In genomic region chr4:174055344-174055743, GRCh38 we compare ENCODE assay signal across 30 cellular contexts.
A peak's percentile ranks its signal among the peaks of the same experiment; 100 is the strongest.
DNase-seq lines count a peak whose midpoint lies in the region; ATAC-seq and TF ChIP-seq lines count a peak whose summit lies in the region.
"Had no signal": no experiment of that assay in that cellular context is flagged by ENCODE, and none has a peak within 500 bp of the region (broad histone marks: within the 10 kb centered on the region; RNA-seq: fewer than 3 reads in every experiment).

No MANE protein-coding gene starts in this region.

- no peak for DNase-seq in SK-N-SH
- no peak for DNase-seq in MM.1S
- DNase-seq in activated CD4-positive, alpha-beta T cell treated with anti-CD3 and anti-CD28 coated beads for 4 hours: no peak
- no peak for DNase-seq in BE2C
- DNase-seq: 8988T; ACHN; AML-193; C1 segment of cervical spinal cord; Caco-2; Calu3; CD4-positive, alpha-beta memory T cell; CD4-positive, alpha-beta T cell; CD4-positive, CD25-positive, alpha-beta regulatory T cell; CD8-positive, alpha-beta memory T cell; CD8-positive, alpha-beta T cell; COR-L47; DMS 273 treated with DMSO at 0.1 percent for 48 hours; DMS153; DMS53; DMS79; DMS79 treated with DMSO at 0.1 percent for 48 hours; DND-41; EL had no signal

- H3K9ac ChIP-seq in SK-N-SH (no peak overlapping the region), MM.1S (ENCODE audit: low read length) (no peak overlapping the region)
- H3K9ac ChIP-seq: BLaER1; BLaER1 treated with 17β-estradiol and CSF1 and Interleukin-3, amounts not matched to agents 10 nM and 100 nM had no signal

- POLR2A ChIA-PET in SK-N-SH (lab: Yijun Ruan, JAX) (no interaction called here), HEK293 (lab: Yijun Ruan, JAX) (no interaction called here)

- 86% methylated on average over 4 of the region's 4 CpGs for WGBS in SK-N-SH (ENCODE audit: low lambda C conversion rate)

- H3K9me3 ChIP-seq in SK-N-SH (no peaks in the 10 kb centered on the region), HEK293 (ENCODE audit: control insufficient read depth, insufficient read depth, low read depth, low read length) (no peaks in the 10 kb centered on the region), MM.1S (replicated peaks; ENCODE audit: insufficient read depth, low read length) (no peaks in the 10 kb centered on the region), BE2C (peaks cover 6% of the 10 kb centered on the region)
- H3K9me3 ChIP-seq: A549, Caco-2 had no signal

- H3F3A ChIP-seq in SK-N-SH (replicated peaks; ENCODE audit: insufficient read depth) (no peaks in the 10 kb centered on the region), MM.1S (ENCODE audit: insufficient read depth, low read length) (no peaks in the 10 kb centered on the region)

- no peak for TF ChIP-seq RAD21 in SK-N-SH (IDR thresholded peaks at IDR 0.05; ENCODE audit: low read length)

- H3K4me2 ChIP-seq in SK-N-SH (no peak overlapping the region), MM.1S (ENCODE audit: low read depth, low read length) (no peak overlapping the region)
- H3K4me2 ChIP-seq: A549; BLaER1; BLaER1 treated with 17β-estradiol and CSF1 and Interleukin-3, amounts not matched to agents 10 nM and 100 nM had no signal

- TF ChIP-seq EP300 in SK-N-SH (IDR thresholded peaks at IDR 0.05; ENCODE audit: borderline replicate concordance in 1 of 2, low read depth in 1 of 2, low read length in 1 of 2): no peak

- H3K27me3 ChIP-seq in SK-N-SH (ENCODE audit: insufficient read depth) (no peaks in the 10 kb centered on the region), MM.1S (replicated peaks; ENCODE audit: insufficient read depth, low read length) (no peaks in the 10 kb centered on the region), BE2C (no peaks in the 10 kb centered on the region)
- H3K27me3 ChIP-seq: BLaER1; BLaER1 treated with 17β-estradiol and CSF1 and Interleukin-3, amounts not matched to agents 10 nM and 100 nM had no signal

- no peak for TF ChIP-seq CTCF in SK-N-SH (IDR thresholded peaks at IDR 0.05)
- no peak for TF ChIP-seq CTCF in HEK293 (tag by site-specific recombination; IDR thresholded peaks at IDR 0.05)
- TF ChIP-seq CTCF in MM.1S (IDR thresholded peaks at IDR 0.05; ENCODE audit: low read length): no peak
- no peak for TF ChIP-seq CTCF in BE2C (IDR thresholded peaks at IDR 0.05; ENCODE audit: low read depth, low read length)

- H4K20me1 ChIP-seq in SK-N-SH (ENCODE audit: insufficient read depth) (no peaks in the 10 kb centered on the region), MM.1S (ENCODE audit: insufficient read depth, low read length) (no peaks in the 10 kb centered on the region)
- H4K20me1 ChIP-seq: BLaER1; BLaER1 treated with 17β-estradiol and CSF1 and Interleukin-3, amounts not matched to agents 10 nM and 100 nM had no signal

- H3K4me3 ChIP-seq in SK-N-SH (ENCODE audit: low read depth in 2 of 2, low read length in 1 of 2): no peak overlapping the region
- no peak overlapping the region for H3K4me3 ChIP-seq in HEK293 (ENCODE audit: low read depth, low read length)
- no peak overlapping the region for H3K4me3 ChIP-seq in MM.1S (ENCODE audit: low read length)
- H3K4me3 ChIP-seq in BE2C (ENCODE audit: low read depth, low read length): no peak overlapping the region
- H3K4me3 ChIP-seq: A549, BLaER1 had no signal

- H3K9me2 ChIP-seq in SK-N-SH (no peaks in the 10 kb centered on the region), MM.1S (replicated peaks; ENCODE audit: insufficient read depth, low read length) (no peaks in the 10 kb centered on the region)

- H3K79me2 ChIP-seq in SK-N-SH (ENCODE audit: insufficient read depth): no peaks in the 10 kb centered on the region
- no peaks in the 10 kb centered on the region for H3K79me2 ChIP-seq in MM.1S (ENCODE audit: low read length)

- H3K36me3 ChIP-seq in SK-N-SH (replicated peaks in 1 of 2; ENCODE audit: control insufficient read depth in 1 of 2, insufficient read depth in 2 of 2, low read length in 1 of 2): no peaks in the 10 kb centered on the region
- no peaks in the 10 kb centered on the region for H3K36me3 ChIP-seq in HEK293 (ENCODE audit: control insufficient read depth in 2 of 2, insufficient read depth in 1 of 2, low read length in 2 of 2)
- no peaks in the 10 kb centered on the region for H3K36me3 ChIP-seq in MM.1S (replicated peaks; ENCODE audit: insufficient read depth, low read length)
- H3K36me3 ChIP-seq in BE2C: peaks cover 14% of the 10 kb centered on the region
- H3K36me3 ChIP-seq: BLaER1 had no signal

- H3K4me1 ChIP-seq in SK-N-SH (ENCODE audit: control insufficient read depth in 1 of 2, insufficient read depth in 2 of 2, low read depth in 1 of 2, low read length in 1 of 2) (no peaks in the 10 kb centered on the region), HEK293 (ENCODE audit: control insufficient read depth, insufficient read depth, low read length) (no peaks in the 10 kb centered on the region), MM.1S (ENCODE audit: low read length) (peaks cover 8% of the 10 kb centered on the region; the same call in 1 of the 2 replicates), BE2C (no peaks in the 10 kb centered on the region; the same call in 1 of the 2 replicates)
- H3K4me1 ChIP-seq: A549, Caco-2 had no signal

- ATAC-seq in SK-N-SH treated with all-trans-retinoic acid at 6 μM for 48 hours: no peak
- ATAC-seq: A549; CD8-positive, alpha-beta T cell had no signal

- H2AFZ ChIP-seq in SK-N-SH (ENCODE audit: low read depth): no peak overlapping the region
- H2AFZ ChIP-seq in MM.1S (ENCODE audit: low read length): no peak overlapping the region

- CTCF ChIA-PET in SK-N-SH (lab: Yijun Ruan, JAX): interaction anchor here (1.2 kb wide), 1 partner anchor 52 kb away, joined by 3 read pairs; no protein-coding TSS in a partner anchor
- CTCF ChIA-PET in HEK293 (lab: Yijun Ruan, JAX): no interaction called here

- H3K27ac ChIP-seq in SK-N-SH (ENCODE audit: low read depth in 2 of 2, low read length in 1 of 2): no peak overlapping the region
- H3K27ac ChIP-seq in HEK293 (ENCODE audit: extremely low read depth, low read depth, low read length): no peak overlapping the region
- peak overlapping the region; percentile 8; the same call in 1 of the 2 replicates for H3K27ac ChIP-seq in MM.1S (ENCODE audit: low read length)
- H3K27ac ChIP-seq: 22Rv1, A549, BLaER1, C4-2B had no signal

TF ChIP-seq in SK-N-SH, 30 proteins besides CTCF, POLR2A, EP300 and RAD21 (continues in another document):
- TF ChIP-seq TCF12 (IDR thresholded peaks at IDR 0.05) (no peak), MEF2A (IDR thresholded peaks at IDR 0.05; ENCODE audit: borderline replicate concordance, low read depth) (no peak), CHD2 (IDR thresholded peaks at IDR 0.05; ENCODE audit: low read length, partially characterized antibody) (no peak), REST (IDR thresholded peaks at IDR 0.05; ENCODE audit: low read depth, low read length) (no peak)

TF ChIP-seq in HEK293, 187 proteins besides CTCF, POLR2A, EP300 and RAD21:
- TF ChIP-seq ZNF155 (tag by site-specific recombination; IDR thresholded peaks at IDR 0.05) (no peak), ZNF830 (tag by site-specific recombination; IDR thresholded peaks at IDR 0.05; ENCODE audit: low read depth) (no peak), ZNF146 (tag by site-specific recombination; IDR thresholded peaks at IDR 0.05) (peak; percentile 31; the same call in 1 of the 2 replicates), ZNF426 (tag by site-specific recombination; IDR thresholded peaks at IDR 0.05) (no peak)
